1 cellular context compared by ENCODE assay signal in the genomic region with DNA sequence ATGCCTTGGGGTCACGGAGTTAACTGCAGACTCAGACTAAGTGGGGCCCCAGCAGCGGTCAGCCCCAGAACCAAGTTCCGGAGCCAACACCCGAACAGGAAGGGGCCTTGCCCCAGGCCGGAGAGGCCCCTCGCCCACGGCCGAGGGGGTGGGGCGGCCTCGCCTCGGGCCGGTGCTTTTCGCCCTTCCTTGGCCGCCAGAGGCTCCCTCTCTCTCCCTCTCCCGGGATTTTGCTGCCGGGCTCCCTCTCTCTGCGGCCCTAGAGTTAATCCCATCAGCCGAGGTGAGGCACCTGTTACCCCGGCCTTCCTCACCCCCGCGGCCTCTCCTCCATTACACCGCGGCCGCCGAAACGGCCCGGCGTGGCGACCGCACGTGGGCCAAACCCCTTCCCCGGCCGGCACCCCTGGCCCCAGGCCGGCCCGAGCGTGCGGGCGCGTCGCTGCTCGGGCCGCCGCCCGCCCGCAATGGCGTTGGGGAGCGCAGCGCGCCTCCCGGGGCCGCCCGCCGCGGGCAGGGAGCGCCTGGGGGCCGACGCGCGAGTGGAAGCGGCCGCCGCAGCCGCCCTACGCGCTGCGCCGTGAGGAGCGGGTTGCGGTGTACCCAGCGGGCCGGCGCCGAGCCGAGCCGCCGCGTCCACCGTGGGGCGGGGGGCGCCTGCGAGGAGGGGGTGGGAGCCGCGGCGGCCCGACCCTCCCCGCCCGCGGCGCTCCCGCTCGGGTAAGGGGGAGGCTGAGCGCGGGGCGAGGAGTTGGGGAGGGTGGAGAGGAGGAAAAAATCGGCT.
A peak's percentile ranks its signal among the peaks of the same experiment; 100 is the strongest.
TF ChIP-seq lines count a peak whose summit lies in the region.

A gene (plus strand): TSS at position 175 of the 784 bp plus-strand sequence. CDS start 2,520 bp downstream, outside the sequence.

TF ChIP-seq in HepG2, 621 proteins besides CTCF, POLR2A, EP300 and RAD21 (continued from another document and continues in another):
- TF ChIP-seq ZMYM3 (CRISPR knock-in tag; IDR thresholded peaks at IDR 0.05) (0 out of 2 replicates have a peak, but pooled peaks have one; percentile 55), JUN (CRISPR knock-in tag; IDR thresholded peaks at IDR 0.05) (peak; percentile 38; the same call in 1 of the 2 replicates), TBL1XR1 (IDR thresholded peaks at IDR 0.05; ENCODE audit: borderline replicate concordance, low read length, partially characterized antibody) (no peak), MAF1 (CRISPR knock-in tag; IDR thresholded peaks at IDR 0.05; ENCODE audit: borderline replicate concordance) (no peak), RBM22 (optimal IDR thresholded peaks at IDR 0.05; ENCODE audit: low read length) (no peak), HNRNPLL (IDR thresholded peaks at IDR 0.05; ENCODE audit: low read depth, low read length, poor library complexity, severe bottlenecking) (peak; percentile 65), CEBPB (IDR thresholded peaks at IDR 0.05; ENCODE audit: borderline replicate concordance, low read depth, low read length) (no peak), REPIN1 (CRISPR knock-in tag; IDR thresholded peaks at IDR 0.05; ENCODE audit: borderline replicate concordance, low read depth) (no peak), CREB1 (IDR thresholded peaks at IDR 0.05) (no peak), CREB1 (CRISPR knock-in tag; IDR thresholded peaks at IDR 0.05) (no peak), KDM5B (CRISPR knock-in tag; IDR thresholded peaks at IDR 0.05; ENCODE audit: borderline replicate concordance) (peak; percentile 83), ZNF460 (CRISPR knock-in tag; IDR thresholded peaks at IDR 0.05; ENCODE audit: borderline replicate concordance) (no peak), ZFP1 (CRISPR knock-in tag; IDR thresholded peaks at IDR 0.05) (no peak), NONO (IDR thresholded peaks at IDR 0.05) (no peak), NONO (CRISPR knock-in tag; conservative IDR thresholded peaks at IDR 0.05) (0 out of 2 replicates have a peak, but pooled peaks have one; percentile 56), SKI (IDR thresholded peaks at IDR 0.05; ENCODE audit: partially characterized antibody) (no peak), GATAD2A (CRISPR knock-in tag; IDR thresholded peaks at IDR 0.05) (no peak; the same call in 1 of the 2 replicates), ZEB1 (IDR thresholded peaks at IDR 0.05; ENCODE audit: insufficient replicate concordance, low read depth) (no peak), ZNF839 (CRISPR knock-in tag; IDR thresholded peaks at IDR 0.05; ENCODE audit: borderline replicate concordance) (no peak), POLR2G (IDR thresholded peaks at IDR 0.05; ENCODE audit: low read depth, low read length) (no peak; the same call in none of the 2 replicates), ZNF225 (CRISPR knock-in tag; IDR thresholded peaks at IDR 0.05) (peak; percentile 35; the same call in 1 of the 2 replicates), SMAD3 (CRISPR knock-in tag; IDR thresholded peaks at IDR 0.05) (no peak), ZNF432 (CRISPR knock-in tag; IDR thresholded peaks at IDR 0.05; ENCODE audit: borderline replicate concordance) (no peak), TBX2 (CRISPR knock-in tag; IDR thresholded peaks at IDR 0.05; ENCODE audit: borderline replicate concordance) (peak; percentile 67), SCMH1 (CRISPR knock-in tag; IDR thresholded peaks at IDR 0.05; ENCODE audit: borderline replicate concordance) (no peak), CREM (IDR thresholded peaks at IDR 0.05) (no peak), CREM (CRISPR knock-in tag; IDR thresholded peaks at IDR 0.05) (no peak), ZNF788 (CRISPR knock-in tag; IDR thresholded peaks at IDR 0.05; ENCODE audit: borderline replicate concordance) (peak; percentile 45; the same call in 1 of the 2 replicates), TOE1 (CRISPR knock-in tag; IDR thresholded peaks at IDR 0.05) (no peak), EEA1 (CRISPR knock-in tag; IDR thresholded peaks at IDR 0.05; ENCODE audit: borderline replicate concordance) (no peak), ARNTL (CRISPR knock-in tag; IDR thresholded peaks at IDR 0.05) (peak; percentile 38; the same call in 1 of the 2 replicates), ZSCAN9 (CRISPR knock-in tag; IDR thresholded peaks at IDR 0.05; ENCODE audit: borderline replicate concordance) (peak; percentile 79; the same call in 1 of the 2 replicates), RFXAP (CRISPR knock-in tag; IDR thresholded peaks at IDR 0.05; ENCODE audit: borderline replicate concordance) (no peak), RBAK (CRISPR knock-in tag; IDR thresholded peaks at IDR 0.05) (no peak), DPF2 (CRISPR knock-in tag; IDR thresholded peaks at IDR 0.05; ENCODE audit: borderline replicate concordance, low read depth) (0 out of 2 replicates have a peak, but pooled peaks have one; percentile 20), NCOA1 (CRISPR knock-in tag; IDR thresholded peaks at IDR 0.05) (no peak), ZNF20 (CRISPR knock-in tag; IDR thresholded peaks at IDR 0.05) (0 out of 2 replicates have a peak, but pooled peaks have one; percentile 74), XBP1 (CRISPR knock-in tag; IDR thresholded peaks at IDR 0.05) (no peak), ZNF766 (CRISPR knock-in tag; IDR thresholded peaks at IDR 0.05; ENCODE audit: borderline replicate concordance) (0 out of 2 replicates have a peak, but pooled peaks have one; percentile 59), ZFP37 (CRISPR knock-in tag; IDR thresholded peaks at IDR 0.05; ENCODE audit: borderline replicate concordance) (peak; percentile 76; the same call in 1 of the 2 replicates), ZNF577 (CRISPR knock-in tag; IDR thresholded peaks at IDR 0.05; ENCODE audit: borderline replicate concordance, low read depth) (no peak), ZFP36L1 (CRISPR knock-in tag; IDR thresholded peaks at IDR 0.05) (no peak), ZNF792 (CRISPR knock-in tag; IDR thresholded peaks at IDR 0.05) (no peak), SRSF1 (optimal IDR thresholded peaks at IDR 0.05; ENCODE audit: low read depth, low read length) (peak; percentile 53), ZNF256 (CRISPR knock-in tag; conservative IDR thresholded peaks at IDR 0.05) (no peak), ZSCAN21 (CRISPR knock-in tag; IDR thresholded peaks at IDR 0.05; ENCODE audit: borderline replicate concordance) (peak; percentile 91), ZNF33A (CRISPR knock-in tag; IDR thresholded peaks at IDR 0.05; ENCODE audit: borderline replicate concordance) (no peak), ZFP41 (CRISPR knock-in tag; IDR thresholded peaks at IDR 0.05; ENCODE audit: borderline replicate concordance) (no peak)
- TF ChIP-seq, protein P1, sequence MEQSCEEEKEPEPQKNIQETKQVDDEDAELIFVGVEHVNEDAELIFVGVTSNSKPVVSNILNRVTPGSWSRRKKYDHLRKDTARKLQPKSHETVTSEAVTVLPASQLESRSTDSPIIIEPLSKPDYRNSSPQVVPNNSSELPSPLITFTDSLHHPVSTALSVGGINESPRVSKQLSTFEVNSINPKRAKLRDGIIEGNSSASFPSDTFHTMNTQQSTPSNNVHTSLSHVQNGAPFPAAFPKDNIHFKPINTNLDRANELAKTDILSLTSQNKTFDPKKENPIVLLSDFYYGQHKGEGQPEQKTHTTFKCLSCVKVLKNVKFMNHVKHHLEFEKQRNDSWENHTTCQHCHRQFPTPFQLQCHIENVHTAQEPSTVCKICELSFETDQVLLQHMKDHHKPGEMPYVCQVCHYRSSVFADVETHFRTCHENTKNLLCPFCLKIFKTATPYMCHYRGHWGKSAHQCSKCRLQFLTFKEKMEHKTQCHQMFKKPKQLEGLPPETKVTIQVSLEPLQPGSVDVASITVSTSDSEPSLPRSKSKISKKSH (CRISPR knock-in tag; IDR thresholded peaks at IDR 0.05; ENCODE audit: borderline replicate concordance), result no peak
- TF ChIP-seq, protein P2, sequence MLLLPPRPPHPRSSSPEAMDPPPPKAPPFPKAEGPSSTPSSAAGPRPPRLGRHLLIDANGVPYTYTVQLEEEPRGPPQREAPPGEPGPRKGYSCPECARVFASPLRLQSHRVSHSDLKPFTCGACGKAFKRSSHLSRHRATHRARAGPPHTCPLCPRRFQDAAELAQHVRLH (CRISPR knock-in tag; IDR thresholded peaks at IDR 0.05; ENCODE audit: borderline replicate concordance, low read depth), result peak; percentile 61; the same call in 1 of the 2 replicates
- TF ChIP-seq, protein P3, sequence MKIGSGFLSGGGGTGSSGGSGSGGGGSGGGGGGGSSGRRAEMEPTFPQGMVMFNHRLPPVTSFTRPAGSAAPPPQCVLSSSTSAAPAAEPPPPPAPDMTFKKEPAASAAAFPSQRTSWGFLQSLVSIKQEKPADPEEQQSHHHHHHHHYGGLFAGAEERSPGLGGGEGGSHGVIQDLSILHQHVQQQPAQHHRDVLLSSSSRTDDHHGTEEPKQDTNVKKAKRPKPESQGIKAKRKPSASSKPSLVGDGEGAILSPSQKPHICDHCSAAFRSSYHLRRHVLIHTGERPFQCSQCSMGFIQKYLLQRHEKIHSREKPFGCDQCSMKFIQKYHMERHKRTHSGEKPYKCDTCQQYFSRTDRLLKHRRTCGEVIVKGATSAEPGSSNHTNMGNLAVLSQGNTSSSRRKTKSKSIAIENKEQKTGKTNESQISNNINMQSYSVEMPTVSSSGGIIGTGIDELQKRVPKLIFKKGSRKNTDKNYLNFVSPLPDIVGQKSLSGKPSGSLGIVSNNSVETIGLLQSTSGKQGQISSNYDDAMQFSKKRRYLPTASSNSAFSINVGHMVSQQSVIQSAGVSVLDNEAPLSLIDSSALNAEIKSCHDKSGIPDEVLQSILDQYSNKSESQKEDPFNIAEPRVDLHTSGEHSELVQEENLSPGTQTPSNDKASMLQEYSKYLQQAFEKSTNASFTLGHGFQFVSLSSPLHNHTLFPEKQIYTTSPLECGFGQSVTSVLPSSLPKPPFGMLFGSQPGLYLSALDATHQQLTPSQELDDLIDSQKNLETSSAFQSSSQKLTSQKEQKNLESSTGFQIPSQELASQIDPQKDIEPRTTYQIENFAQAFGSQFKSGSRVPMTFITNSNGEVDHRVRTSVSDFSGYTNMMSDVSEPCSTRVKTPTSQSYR (CRISPR knock-in tag; IDR thresholded peaks at IDR 0.05; ENCODE audit: borderline replicate concordance), result peak; percentile 84
- TF ChIP-seq, protein P4, sequence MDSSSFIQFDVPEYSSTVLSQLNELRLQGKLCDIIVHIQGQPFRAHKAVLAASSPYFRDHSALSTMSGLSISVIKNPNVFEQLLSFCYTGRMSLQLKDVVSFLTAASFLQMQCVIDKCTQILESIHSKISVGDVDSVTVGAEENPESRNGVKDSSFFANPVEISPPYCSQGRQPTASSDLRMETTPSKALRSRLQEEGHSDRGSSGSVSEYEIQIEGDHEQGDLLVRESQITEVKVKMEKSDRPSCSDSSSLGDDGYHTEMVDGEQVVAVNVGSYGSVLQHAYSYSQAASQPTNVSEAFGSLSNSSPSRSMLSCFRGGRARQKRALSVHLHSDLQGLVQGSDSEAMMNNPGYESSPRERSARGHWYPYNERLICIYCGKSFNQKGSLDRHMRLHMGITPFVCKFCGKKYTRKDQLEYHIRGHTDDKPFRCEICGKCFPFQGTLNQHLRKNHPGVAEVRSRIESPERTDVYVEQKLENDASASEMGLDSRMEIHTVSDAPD (CRISPR knock-in tag; IDR thresholded peaks at IDR 0.05), result no peak
- TF ChIP-seq, protein P5, sequence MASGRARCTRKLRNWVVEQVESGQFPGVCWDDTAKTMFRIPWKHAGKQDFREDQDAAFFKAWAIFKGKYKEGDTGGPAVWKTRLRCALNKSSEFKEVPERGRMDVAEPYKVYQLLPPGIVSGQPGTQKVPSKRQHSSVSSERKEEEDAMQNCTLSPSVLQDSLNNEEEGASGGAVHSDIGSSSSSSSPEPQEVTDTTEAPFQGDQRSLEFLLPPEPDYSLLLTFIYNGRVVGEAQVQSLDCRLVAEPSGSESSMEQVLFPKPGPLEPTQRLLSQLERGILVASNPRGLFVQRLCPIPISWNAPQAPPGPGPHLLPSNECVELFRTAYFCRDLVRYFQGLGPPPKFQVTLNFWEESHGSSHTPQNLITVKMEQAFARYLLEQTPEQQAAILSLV (CRISPR knock-in tag; IDR thresholded peaks at IDR 0.05; ENCODE audit: borderline replicate concordance), result 0 out of 2 replicates have a peak, but pooled peaks have one; percentile 25
- TF ChIP-seq, protein P6, sequence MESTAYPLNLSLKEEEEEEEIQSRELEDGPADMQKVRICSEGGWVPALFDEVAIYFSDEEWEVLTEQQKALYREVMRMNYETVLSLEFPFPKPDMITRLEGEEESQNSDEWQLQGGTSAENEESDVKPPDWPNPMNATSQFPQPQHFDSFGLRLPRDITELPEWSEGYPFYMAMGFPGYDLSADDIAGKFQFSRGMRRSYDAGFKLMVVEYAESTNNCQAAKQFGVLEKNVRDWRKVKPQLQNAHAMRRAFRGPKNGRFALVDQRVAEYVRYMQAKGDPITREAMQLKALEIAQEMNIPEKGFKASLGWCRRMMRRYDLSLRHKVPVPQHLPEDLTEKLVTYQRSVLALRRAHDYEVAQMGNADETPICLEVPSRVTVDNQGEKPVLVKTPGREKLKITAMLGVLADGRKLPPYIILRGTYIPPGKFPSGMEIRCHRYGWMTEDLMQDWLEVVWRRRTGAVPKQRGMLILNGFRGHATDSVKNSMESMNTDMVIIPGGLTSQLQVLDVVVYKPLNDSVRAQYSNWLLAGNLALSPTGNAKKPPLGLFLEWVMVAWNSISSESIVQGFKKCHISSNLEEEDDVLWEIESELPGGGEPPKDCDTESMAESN (CRISPR knock-in tag; conservative IDR thresholded peaks at IDR 0.05), result peak; percentile 80; the same call in 1 of the 2 replicates
- TF ChIP-seq, protein P7, sequence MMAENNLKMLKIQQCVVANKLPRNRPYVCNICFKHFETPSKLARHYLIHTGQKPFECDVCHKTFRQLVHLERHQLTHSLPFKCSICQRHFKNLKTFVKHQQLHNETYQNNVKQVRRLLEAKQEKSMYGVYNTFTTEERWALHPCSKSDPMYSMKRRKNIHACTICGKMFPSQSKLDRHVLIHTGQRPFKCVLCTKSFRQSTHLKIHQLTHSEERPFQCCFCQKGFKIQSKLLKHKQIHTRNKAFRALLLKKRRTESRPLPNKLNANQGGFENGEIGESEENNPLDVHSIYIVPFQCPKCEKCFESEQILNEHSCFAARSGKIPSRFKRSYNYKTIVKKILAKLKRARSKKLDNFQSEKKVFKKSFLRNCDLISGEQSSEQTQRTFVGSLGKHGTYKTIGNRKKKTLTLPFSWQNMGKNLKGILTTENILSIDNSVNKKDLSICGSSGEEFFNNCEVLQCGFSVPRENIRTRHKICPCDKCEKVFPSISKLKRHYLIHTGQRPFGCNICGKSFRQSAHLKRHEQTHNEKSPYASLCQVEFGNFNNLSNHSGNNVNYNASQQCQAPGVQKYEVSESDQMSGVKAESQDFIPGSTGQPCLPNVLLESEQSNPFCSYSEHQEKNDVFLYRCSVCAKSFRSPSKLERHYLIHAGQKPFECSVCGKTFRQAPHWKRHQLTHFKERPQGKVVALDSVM (CRISPR knock-in tag; IDR thresholded peaks at IDR 0.05), result peak; percentile 61
- TF ChIP-seq, protein P8, sequence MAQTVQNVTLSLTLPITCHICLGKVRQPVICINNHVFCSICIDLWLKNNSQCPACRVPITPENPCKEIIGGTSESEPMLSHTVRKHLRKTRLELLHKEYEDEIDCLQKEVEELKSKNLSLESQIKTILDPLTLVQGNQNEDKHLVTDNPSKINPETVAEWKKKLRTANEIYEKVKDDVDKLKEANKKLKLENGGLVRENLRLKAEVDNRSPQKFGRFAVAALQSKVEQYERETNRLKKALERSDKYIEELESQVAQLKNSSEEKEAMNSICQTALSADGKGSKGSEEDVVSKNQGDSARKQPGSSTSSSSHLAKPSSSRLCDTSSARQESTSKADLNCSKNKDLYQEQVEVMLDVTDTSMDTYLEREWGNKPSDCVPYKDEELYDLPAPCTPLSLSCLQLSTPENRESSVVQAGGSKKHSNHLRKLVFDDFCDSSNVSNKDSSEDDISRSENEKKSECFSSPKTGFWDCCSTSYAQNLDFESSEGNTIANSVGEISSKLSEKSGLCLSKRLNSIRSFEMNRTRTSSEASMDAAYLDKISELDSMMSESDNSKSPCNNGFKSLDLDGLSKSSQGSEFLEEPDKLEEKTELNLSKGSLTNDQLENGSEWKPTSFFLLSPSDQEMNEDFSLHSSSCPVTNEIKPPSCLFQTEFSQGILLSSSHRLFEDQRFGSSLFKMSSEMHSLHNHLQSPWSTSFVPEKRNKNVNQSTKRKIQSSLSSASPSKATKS (CRISPR knock-in tag; IDR thresholded peaks at IDR 0.05), result peak; percentile 86; the same call in 1 of the 2 replicates
